In genomic region chr2:216500572-216500971, GRCh38 we compare ENCODE assay signal across 11 cellular contexts. TPM values are rescaled to one million over a fixed set of nuclear protein-coding genes. Genes with fewer than 3 reads are reported as not detected.
A peak's percentile ranks its signal among the peaks of the same experiment; 100 is the strongest.
DNase-seq lines count a peak whose midpoint lies in the region; ATAC-seq and TF ChIP-seq lines count a peak whose summit lies in the region.
"Had no signal": no experiment of that assay in that cellular context is flagged by ENCODE, and none has a peak within 500 bp of the region (broad histone marks: within the 10 kb centered on the region; RNA-seq: fewer than 3 reads in every experiment).

No MANE protein-coding gene starts in this region.

- no peak for TF ChIP-seq POLR2A in esophagus squamous epithelium (IDR thresholded peaks at IDR 0.05)

- H3K27me3 ChIP-seq in SK-N-SH (ENCODE audit: insufficient read depth) (no peaks in the 10 kb centered on the region), SU-DHL-6 (ENCODE audit: low read length) (no peaks in the 10 kb centered on the region), esophagus squamous epithelium (no peaks in the 10 kb centered on the region), rectal smooth muscle tissue (ENCODE audit: control insufficient read depth, insufficient read depth, low read length) (no peaks in the 10 kb centered on the region)

- H3K79me2 ChIP-seq in SK-N-SH (ENCODE audit: insufficient read depth) (peaks cover 75% of the 10 kb centered on the region), SU-DHL-6 (ENCODE audit: insufficient read depth, low read length) (peaks cover 31% of the 10 kb centered on the region)

- H3K27ac ChIP-seq in SK-N-SH (ENCODE audit: low read depth in 2 of 2, low read length in 1 of 2) (peak overlapping the region in 1 of 2 experiments; percentile 71; a peak in 1 of 4 replicates), SU-DHL-6 (ENCODE audit: low read depth, low read length) (no peak overlapping the region; the same call in 1 of the 2 replicates), esophagus squamous epithelium (peak overlapping the region in 2 of 4 donors; percentile 88 to 90), rectal smooth muscle tissue (ENCODE audit: low read depth, low read length) (no peak overlapping the region)

- POLR2A ChIA-PET in SK-N-SH (lab: Yijun Ruan, JAX) = no interaction called here

- no peak for TF ChIP-seq RAD21 in SK-N-SH (IDR thresholded peaks at IDR 0.05; ENCODE audit: low read length)

- H2AFZ ChIP-seq in SK-N-SH (ENCODE audit: low read depth) (no peak overlapping the region), SU-DHL-6 (ENCODE audit: low read depth, low read length, severe bottlenecking) (no peak overlapping the region)

- H3K4me2 ChIP-seq in SK-N-SH = peak overlapping the region; percentile 96
- H3K4me2 ChIP-seq in SU-DHL-6 (ENCODE audit: low read depth, low read length, poor library complexity, severe bottlenecking) = peak overlapping the region; percentile 87

- H3K9me2 ChIP-seq in SK-N-SH (no peaks in the 10 kb centered on the region), SU-DHL-6 (replicated peaks; ENCODE audit: insufficient read depth, low read length) (no peaks in the 10 kb centered on the region)

- DNase-seq in SK-N-SH = no peak
- no peak for DNase-seq in esophagus squamous epithelium (lab: John Stamatoyannopoulos, UW)
- no peak for DNase-seq in AML-193 (lab: John Stamatoyannopoulos, UW)
- no peak for DNase-seq in left cardiac atrium
- DNase-seq in activated CD4-positive, alpha-beta T cell treated with anti-CD3 and anti-CD28 coated beads, Interleukin-2, amount 50 U/mL, for 48 hours = no peak
- DNase-seq: ACHN; NCI-H2171; stimulated activated CD4-positive, alpha-beta T cell treated with anti-CD3 and anti-CD28 coated beads, Interleukin-4, amount 100 ng/mL, for 4 hours had no signal

- peaks cover 55 to 62% of the 10 kb centered on the region in 2 experiments for H3K36me3 ChIP-seq in SK-N-SH (replicated peaks in 1 of 2; ENCODE audit: control insufficient read depth in 1 of 2, insufficient read depth in 2 of 2, low read length in 1 of 2)
- peaks cover 51% of the 10 kb centered on the region for H3K36me3 ChIP-seq in SU-DHL-6 (ENCODE audit: low read length)
- H3K36me3 ChIP-seq in esophagus squamous epithelium = peaks cover 5 to 61% (median 29%) of the 10 kb centered on the region in 3 donors
- peaks cover 24% of the 10 kb centered on the region for H3K36me3 ChIP-seq in rectal smooth muscle tissue (ENCODE audit: control insufficient read depth, insufficient read depth, low read length)

- H3K4me1 ChIP-seq in SK-N-SH (ENCODE audit: control insufficient read depth in 1 of 2, insufficient read depth in 2 of 2, low read depth in 1 of 2, low read length in 1 of 2) (peaks cover 29 to 36% of the 10 kb centered on the region in 2 experiments), esophagus squamous epithelium (peaks cover 24 to 62% (median 32%) of the 10 kb centered on the region in 3 donors), rectal smooth muscle tissue (ENCODE audit: control insufficient read depth, insufficient read depth, low read length) (peaks cover 18% of the 10 kb centered on the region)

- TF ChIP-seq CTCF in SK-N-SH (IDR thresholded peaks at IDR 0.05) (no peak), SU-DHL-6 (IDR thresholded peaks at IDR 0.05; ENCODE audit: insufficient read depth, low read length, poor library complexity, severe bottlenecking) (no peak), esophagus squamous epithelium (IDR thresholded peaks at IDR 0.05) (no peak)

- H3F3A ChIP-seq in SK-N-SH (replicated peaks; ENCODE audit: insufficient read depth) (peaks cover 74% of the 10 kb centered on the region), SU-DHL-6 (ENCODE audit: insufficient read depth) (peaks cover 56% of the 10 kb centered on the region)

- peak overlapping the region; percentile 83 to 89 for H3K4me3 ChIP-seq in SK-N-SH (ENCODE audit: low read depth in 2 of 2, low read length in 1 of 2)
- peak overlapping the region; percentile 94 for H3K4me3 ChIP-seq in SU-DHL-6 (ENCODE audit: insufficient read depth, low read length, poor library complexity, severe bottlenecking)
- peak overlapping the region in 3 of 4 donors; percentile 74 to 82 (median 77) for H3K4me3 ChIP-seq in esophagus squamous epithelium
- H3K4me3 ChIP-seq in rectal smooth muscle tissue (ENCODE audit: low read length) = peak overlapping the region; percentile 8

- CTCF ChIA-PET in SK-N-SH (lab: Yijun Ruan, JAX) = interaction anchor here (1.1 to 2.2 kb wide), 3 partner anchors 16 to 1213 kb away, joined by 3 to 7 read pairs (median 3); no protein-coding TSS in a partner anchor

- 64% methylated on average over 2 of the region's 2 CpGs for WGBS in SK-N-SH (ENCODE audit: low lambda C conversion rate)
- WGBS in esophagus squamous epithelium, 2 donors = 73 to 83% methylated on average over 2 of the region's 2 CpGs

- ATAC-seq in SK-N-SH treated with all-trans-retinoic acid at 6 μM for 48 hours = no peak
- no peak for ATAC-seq in left cardiac atrium

- H3K9ac ChIP-seq in SK-N-SH (peak overlapping the region; percentile 95), SU-DHL-6 (ENCODE audit: low read length) (peak overlapping the region; percentile 99), rectal smooth muscle tissue (ENCODE audit: low read length) (no peak overlapping the region)

- H4K20me1 ChIP-seq in SK-N-SH (ENCODE audit: insufficient read depth) (peaks cover 46% of the 10 kb centered on the region), SU-DHL-6 (ENCODE audit: low read depth, low read length) (peaks cover 34% of the 10 kb centered on the region)

- H3K9me3 ChIP-seq in SK-N-SH (no peaks in the 10 kb centered on the region), SU-DHL-6 (ENCODE audit: insufficient read depth, low read length) (no peaks in the 10 kb centered on the region), esophagus squamous epithelium (no peaks in the 10 kb centered on the region)

- intact Hi-C loops in esophagus squamous epithelium (cut with DNase I) (no loop called here), left cardiac atrium (cut with DNase I) (no loop called here)

- TF ChIP-seq EP300 in SK-N-SH (IDR thresholded peaks at IDR 0.05; ENCODE audit: borderline replicate concordance in 1 of 2, low read depth in 1 of 2, low read length in 1 of 2) = no peak

TF ChIP-seq in SK-N-SH, 30 proteins besides CTCF, POLR2A, EP300 and RAD21 (continues in another document):
- TF ChIP-seq MEF2A (IDR thresholded peaks at IDR 0.05; ENCODE audit: borderline replicate concordance, low read depth) (no peak), YY1 (IDR thresholded peaks at IDR 0.05; ENCODE audit: low read depth) (no peak), RFX5 (IDR thresholded peaks at IDR 0.05; ENCODE audit: low read length) (no peak), FOXM1 (IDR thresholded peaks at IDR 0.05; ENCODE audit: low read depth) (no peak), EZH2phosphoT487 (IDR thresholded peaks at IDR 0.05; ENCODE audit: borderline replicate concordance, low read depth) (no peak), FOSL2 (IDR thresholded peaks at IDR 0.05; ENCODE audit: borderline replicate concordance, low read depth) (no peak), POLR2AphosphoS5 (IDR thresholded peaks at IDR 0.05; ENCODE audit: low read depth, low read length) (no peak), TAF1 (IDR thresholded peaks at IDR 0.05; ENCODE audit: borderline replicate concordance, low read depth, low read length) (no peak), MXI1 (IDR thresholded peaks at IDR 0.05; ENCODE audit: low read depth, low read length) (no peak)

TF ChIP-seq in SK-N-SH treated with all-trans-retinoic acid at 6 μM for 48 hours, 23 proteins besides CTCF, POLR2A, EP300 and RAD21 (continues in another document):
- TF ChIP-seq TOX (CRISPR knock-in tag; IDR thresholded peaks at IDR 0.05; ENCODE audit: borderline replicate concordance) (no peak), ZFP3 (CRISPR knock-in tag; IDR thresholded peaks at IDR 0.05) (no peak), TSHZ2 (CRISPR knock-in tag; IDR thresholded peaks at IDR 0.05) (no peak), PATZ1 (CRISPR knock-in tag; IDR thresholded peaks at IDR 0.05; ENCODE audit: borderline replicate concordance) (no peak)

RNA-seq across cellular contexts. Expression of gene RPL37A, which starts 1.9 kb away (rescaled TPM):
- polyA plus RNA-seq in SK-N-SH (2012; rRNA removed) = 2,018 and 3,014 TPM in 2 replicates
- 1,664 and 2,199 TPM in 2 replicates for polyA plus RNA-seq in SK-N-SH (2012; cell fraction: cytosol; rRNA removed)
- polyA plus RNA-seq in SK-N-SH (2012; cell fraction: nucleus; rRNA removed) = 828 and 1,169 TPM in 2 replicates
- total RNA-seq in esophagus squamous epithelium (1,000 to 10,000 TPM; 1,246 to 1,858 (median 1,428) TPM), left cardiac atrium (1,000 to 10,000 TPM; 1,877 to 1,963 TPM)

Comparison
In these comparisons a context has a peak if more than half of its experiments do, and no peak if none do; other contexts are left out.
1. H3K4me3 ChIP-seq: peak in every context shown above with its lines; median percentile 94 in SU-DHL-6; 86 in SK-N-SH; 77 in esophagus squamous epithelium; 8 in rectal smooth muscle tissue.